Comparison of ENCODE assay signal across 11 cellular contexts in the genomic region with DNA sequence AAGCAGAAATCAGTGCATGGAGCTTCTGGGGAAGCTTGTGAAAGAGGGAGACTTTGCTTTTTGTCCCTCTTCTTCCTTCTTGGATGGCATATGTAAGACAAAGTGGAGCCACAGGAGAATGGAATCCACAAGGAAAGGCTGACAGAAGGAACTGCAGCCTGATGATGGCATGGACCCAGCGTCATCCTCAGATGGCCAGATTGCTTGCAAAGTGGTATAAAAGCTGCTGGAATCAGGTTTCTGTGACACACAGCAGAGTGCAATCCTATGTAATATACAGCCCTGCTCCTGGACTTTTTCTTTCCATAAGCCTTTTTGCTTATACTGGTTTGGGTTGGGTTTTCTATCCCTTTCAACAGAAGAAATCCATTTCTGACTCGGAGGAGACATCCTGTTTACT. TPM values are rescaled to one million over a fixed set of nuclear protein-coding genes. Genes with fewer than 3 reads are reported as not detected.
DNase-seq lines count a peak whose midpoint lies in the region; ATAC-seq and TF ChIP-seq lines count a peak whose summit lies in the region.
"Had no signal": no experiment of that assay in that cellular context is flagged by ENCODE, and none has a peak within 500 bp of the region (broad histone marks: within the 10 kb centered on the region; RNA-seq: fewer than 3 reads in every experiment).

No MANE protein-coding gene starts in this region.

- H3K27me3 ChIP-seq in mesenchymal stem cell (ENCODE audit: control insufficient read depth in 1 of 2, insufficient read depth in 1 of 2, low read length in 2 of 2), result no peaks in the 10 kb centered on the region
- H3K27me3 ChIP-seq in upper lobe of right lung, result no peaks in the 10 kb centered on the region

- H3K4me3 Mint-ChIP-seq in chondrocyte (ENCODE audit: unreplicated experiment), result peak overlapping the region; percentile 35
- H3K4me3 Mint-ChIP-seq in activated T-cell treated with anti-CD3 and anti-CD28 coated beads, Interleukin-2, amount 50 U/mL, for 72 hours, result no peak overlapping the region

- no peak for ATAC-seq in upper lobe of right lung
- ATAC-seq in activated T-cell treated with anti-CD3 and anti-CD28 coated beads, Interleukin-2, amount 50 U/mL, for 72 hours (replicated peaks in 1 of 2), result no peak

- H3K14ac ChIP-seq in mesenchymal stem cell (ENCODE audit: low read length in 2 of 2), result no peak overlapping the region

- H2AFZ ChIP-seq in mesenchymal stem cell (ENCODE audit: low read depth, low read length), result no peak overlapping the region

- no peaks in the 10 kb centered on the region for H3K79me1 ChIP-seq in mesenchymal stem cell (replicated peaks; ENCODE audit: low read length, poor library complexity, severe bottlenecking)

- intact Hi-C loops in upper lobe of right lung (cut with DNase I), result no loop called here

- H4K8ac ChIP-seq in mesenchymal stem cell (ENCODE audit: low read length), result no peak overlapping the region

- no peaks in the 10 kb centered on the region for H3K27me3 Mint-ChIP-seq in chondrocyte (ENCODE audit: low read depth)
- peaks cover 1% of the 10 kb centered on the region for H3K27me3 Mint-ChIP-seq in activated T-cell treated with anti-CD3 and anti-CD28 coated beads, Interleukin-2, amount 50 U/mL, for 72 hours (ENCODE audit: low read depth)

- no peak for TF ChIP-seq CTCF in chondrocyte (IDR thresholded peaks at IDR 0.05)
- no peak for TF ChIP-seq CTCF in upper lobe of right lung (IDR thresholded peaks at IDR 0.05)

- no peak overlapping the region for H2BK5ac ChIP-seq in mesenchymal stem cell (ENCODE audit: low read depth, low read length, poor library complexity, severe bottlenecking)

- H2AK5ac ChIP-seq in mesenchymal stem cell (ENCODE audit: low read length, severe bottlenecking), result no peak overlapping the region

- 67% methylated on average over 1 of the region's 2 CpGs for WGBS in mesenchymal stem cell

- no peaks in the 10 kb centered on the region for H3K9me3 Mint-ChIP-seq in chondrocyte (ENCODE audit: low read depth)
- H3K9me3 Mint-ChIP-seq in activated T-cell treated with anti-CD3 and anti-CD28 coated beads, Interleukin-2, amount 50 U/mL, for 72 hours, result peaks cover 0 to 3% of the 10 kb centered on the region in 2 donors

- no peaks in the 10 kb centered on the region for H3K9me3 ChIP-seq in mesenchymal stem cell (ENCODE audit: control insufficient read depth, low read length)
- no peaks in the 10 kb centered on the region for H3K9me3 ChIP-seq in upper lobe of right lung

- H3K27ac ChIP-seq in mesenchymal stem cell (ENCODE audit: low read length, poor library complexity, severe bottlenecking), result no peak overlapping the region
- peak overlapping the region; percentile 45 for H3K27ac ChIP-seq in upper lobe of right lung
- H3K27ac ChIP-seq: 22Rv1 had no signal

- H3K4me1 Mint-ChIP-seq in chondrocyte (ENCODE audit: low read depth), result peaks cover 67% of the 10 kb centered on the region
- H3K4me1 Mint-ChIP-seq in activated T-cell treated with anti-CD3 and anti-CD28 coated beads, Interleukin-2, amount 50 U/mL, for 72 hours (ENCODE audit: low read depth), result peaks cover 14% of the 10 kb centered on the region

- H3K4ac ChIP-seq in mesenchymal stem cell (ENCODE audit: low read depth in 1 of 2, low read length in 2 of 2), result peak overlapping the region in 1 of 2 experiments; percentile 11

- H3K27ac Mint-ChIP-seq in chondrocyte (ENCODE audit: unreplicated experiment), result peak overlapping the region; percentile 100
- H3K27ac Mint-ChIP-seq in activated T-cell treated with anti-CD3 and anti-CD28 coated beads, Interleukin-2, amount 50 U/mL, for 72 hours, result no peak overlapping the region

- H3K36me3 ChIP-seq in mesenchymal stem cell (ENCODE audit: control insufficient read depth in 1 of 2, insufficient read depth in 2 of 2, low read depth in 1 of 2, low read length in 2 of 2) (no peaks in the 10 kb centered on the region), upper lobe of right lung (no peaks in the 10 kb centered on the region)

- H2BK120ac ChIP-seq in mesenchymal stem cell (ENCODE audit: low read depth, low read length), result no peak overlapping the region

- H2BK12ac ChIP-seq in mesenchymal stem cell (ENCODE audit: low read length in 2 of 2), result peak overlapping the region in 1 of 2 experiments; percentile 66

- no peak overlapping the region for H2BK15ac ChIP-seq in mesenchymal stem cell (ENCODE audit: low read depth, poor library complexity, severe bottlenecking)

- H3K4me3 ChIP-seq in mesenchymal stem cell (ENCODE audit: insufficient read depth in 1 of 2, low read depth in 1 of 2, low read length in 2 of 2) (peak overlapping the region in 1 of 2 experiments; percentile 52), upper lobe of right lung (no peak overlapping the region)

- H3K4me2 ChIP-seq in mesenchymal stem cell (ENCODE audit: low read length, poor library complexity, severe bottlenecking), result no peak overlapping the region

- DNase-seq in DMS 273 (lab: John Stamatoyannopoulos, UW; ENCODE audit: unreplicated experiment) (peak; percentile 58), DMS 273 treated with DMSO at 0.1 percent for 48 hours (lab: John Stamatoyannopoulos, UW) (no peak), chondrocyte (ENCODE audit: low spot score) (no peak), mesenchymal stem cell (peak; percentile 55), upper lobe of right lung (no peak), NCI-H1092 treated with DMSO at 0.1 percent for 48 hours (lab: John Stamatoyannopoulos, UW) (no peak)
- DNase-seq in activated T-cell treated with anti-CD3 and anti-CD28 coated beads, Interleukin-2, amount 50 U/mL, for 72 hours, result no peak
- DNase-seq in activated CD4-positive, alpha-beta T cell treated with anti-CD3 and anti-CD28 coated beads for 48 hours, result no peak
- DNase-seq: cortex of kidney; stimulated activated naive CD4-positive, alpha-beta T cell treated with Interleukin-2 at 50 U/mL for 16 hours had no signal

- H3K9ac ChIP-seq in mesenchymal stem cell (ENCODE audit: low read length), result peak overlapping the region; percentile 64

- H3K18ac ChIP-seq in mesenchymal stem cell (ENCODE audit: low read depth in 1 of 2, low read length in 2 of 2), result no peak overlapping the region

- no peak overlapping the region for H3K23ac ChIP-seq in mesenchymal stem cell (ENCODE audit: low read length in 2 of 2)

- H3K36me3 Mint-ChIP-seq in chondrocyte (ENCODE audit: low read depth), result no peaks in the 10 kb centered on the region
- H3K36me3 Mint-ChIP-seq in activated T-cell treated with anti-CD3 and anti-CD28 coated beads, Interleukin-2, amount 50 U/mL, for 72 hours (ENCODE audit: insufficient read depth in 2 of 2), result peaks cover 0 to 4% of the 10 kb centered on the region in 2 donors

- no peak overlapping the region for H4K91ac ChIP-seq in mesenchymal stem cell (ENCODE audit: low read length)

- H3K4me1 ChIP-seq in mesenchymal stem cell (ENCODE audit: control insufficient read depth, insufficient read depth, low read depth, low read length) (no peaks in the 10 kb centered on the region), upper lobe of right lung (peaks cover 30% of the 10 kb centered on the region)

RNA-seq across cellular contexts. Expression of gene SPARC, which starts 31.5 kb away (rescaled TPM):
- total RNA-seq in chondrocyte (19,093 to 24,474 TPM (median 24,306 TPM) in 3 replicates), upper lobe of right lung (1,248 TPM)
- 5,201 TPM for polyA plus RNA-seq in mesenchymal stem cell (2013, experiment 1 of 2)
- polyA plus RNA-seq in mesenchymal stem cell (2013, experiment 2 of 2), result 4,942 TPM
- not detected for total RNA-seq in activated T-cell treated with anti-CD3 and anti-CD28 coated beads, Interleukin-2, amount 50 U/mL, for 72 hours

RNA-seq across cellular contexts. Expression of gene ATOX1, which starts 40.3 kb away (rescaled TPM):
- total RNA-seq in chondrocyte, result 104 to 129 TPM (median 128 TPM) in 3 replicates
- 310 TPM for polyA plus RNA-seq in mesenchymal stem cell (2013, experiment 1 of 2)
- 311 TPM for polyA plus RNA-seq in mesenchymal stem cell (2013, experiment 2 of 2)
- 62.4 TPM for total RNA-seq in upper lobe of right lung
- total RNA-seq in activated T-cell treated with anti-CD3 and anti-CD28 coated beads, Interleukin-2, amount 50 U/mL, for 72 hours, result 10 to 100 TPM; 56.1 to 68.0 TPM

RNA-seq across cellular contexts. Expression of gene G3BP1, which starts 53.6 kb away (rescaled TPM):
- total RNA-seq in chondrocyte (174 to 202 TPM (median 181 TPM) in 3 replicates), upper lobe of right lung (158 TPM)
- 50.3 TPM for polyA plus RNA-seq in mesenchymal stem cell (2013, experiment 1 of 2)
- polyA plus RNA-seq in mesenchymal stem cell (2013, experiment 2 of 2), result 51.5 TPM
- total RNA-seq in activated T-cell treated with anti-CD3 and anti-CD28 coated beads, Interleukin-2, amount 50 U/mL, for 72 hours, result 100 to 1,000 TPM; 133 to 157 TPM

Comparison
In these comparisons a context has a peak if more than half of its experiments do, and no peak if none do; other contexts are left out.
1. DNase-seq: peak in DMS 273 (single experiment) and mesenchymal stem cell (single experiment); none in DMS 273 treated with DMSO at 0.1 percent for 48 hours (single experiment), chondrocyte (single experiment), upper lobe of right lung (single experiment), activated T-cell treated with anti-CD3 and anti-CD28 coated beads, Interleukin-2, amount 50 U/mL, for 72 hours (0 of 2), activated CD4-positive, alpha-beta T cell treated with anti-CD3 and anti-CD28 coated beads for 48 hours (single experiment) and NCI-H1092 treated with DMSO at 0.1 percent for 48 hours (single experiment).
2. RNA of gene SPARC, which starts 31.5 kb away (total RNA-seq): 19,093 to 24,474 TPM in chondrocyte and 1,248 TPM in upper lobe of right lung (single experiment); not detected in activated T-cell treated with anti-CD3 and anti-CD28 coated beads, Interleukin-2, amount 50 U/mL, for 72 hours; every median in the first group is over 1,000 times any median in the second.